ENCODE assay signal across 8 cellular contexts in the genomic region with DNA sequence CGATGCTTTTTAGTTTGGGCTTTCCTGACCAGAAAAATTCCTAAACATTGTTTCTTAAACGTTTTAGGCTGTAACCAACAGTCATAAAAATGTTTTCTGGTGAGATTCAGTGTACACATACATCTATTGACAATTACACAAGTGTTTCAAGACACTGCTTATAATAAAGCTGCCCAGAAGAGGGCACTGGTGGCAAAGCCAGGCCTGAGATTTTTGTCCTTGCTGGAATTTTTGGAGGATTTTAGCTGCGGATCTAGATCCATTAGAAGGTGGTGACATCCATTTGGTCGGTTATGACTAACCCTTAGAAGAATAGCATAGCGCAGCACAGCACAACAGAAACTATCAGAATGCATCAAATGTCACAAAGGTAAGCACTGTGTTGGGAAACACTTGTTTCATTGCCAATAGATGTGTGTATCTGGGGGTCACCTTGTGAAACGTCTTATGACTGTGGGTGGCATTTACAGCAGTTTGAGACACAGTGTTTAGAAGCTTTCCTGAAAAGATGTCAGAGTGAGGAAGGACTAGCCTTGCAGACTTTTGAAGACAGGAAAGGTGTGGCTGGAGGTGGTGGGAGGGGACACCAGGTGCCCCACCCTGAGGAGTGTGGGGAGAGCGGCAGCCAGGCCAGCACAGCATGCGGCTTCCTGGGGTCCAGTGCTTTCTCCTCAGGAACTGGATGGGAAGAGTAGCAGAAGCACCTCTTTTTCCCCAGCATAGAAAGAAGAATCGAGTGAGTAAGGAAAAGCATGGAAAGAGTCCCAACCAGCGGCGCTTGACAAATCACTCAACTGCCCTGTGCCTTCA. TPM values are rescaled to one million over a fixed set of nuclear protein-coding genes. Genes with fewer than 3 reads are reported as not detected.
DNase-seq lines count a peak whose midpoint lies in the region; TF ChIP-seq lines count a peak whose summit lies in the region.

No MANE protein-coding gene starts in this region.

- no peaks in the 10 kb centered on the region for H3K9me3 ChIP-seq in MM.1S (replicated peaks; ENCODE audit: insufficient read depth, low read length)
- H3K9me3 ChIP-seq in mammary epithelial cell (replicated peaks; ENCODE audit: insufficient read depth, low read length): no peaks in the 10 kb centered on the region
- no peaks in the 10 kb centered on the region for H3K9me3 ChIP-seq in mesenchymal stem cell (ENCODE audit: control insufficient read depth, low read length)

- no peaks in the 10 kb centered on the region for H3K79me1 ChIP-seq in mesenchymal stem cell (replicated peaks; ENCODE audit: low read length, poor library complexity, severe bottlenecking)

- H3K4ac ChIP-seq in mesenchymal stem cell (ENCODE audit: low read depth in 1 of 2, low read length in 2 of 2): no peak overlapping the region

- H2BK120ac ChIP-seq in mesenchymal stem cell (ENCODE audit: low read depth, low read length): no peak overlapping the region

- H3K36me3 ChIP-seq in MM.1S (replicated peaks; ENCODE audit: insufficient read depth, low read length): no peaks in the 10 kb centered on the region
- no peaks in the 10 kb centered on the region for H3K36me3 ChIP-seq in mammary epithelial cell (ENCODE audit: insufficient read depth, low read length)
- H3K36me3 ChIP-seq in mesenchymal stem cell (ENCODE audit: control insufficient read depth in 1 of 2, insufficient read depth in 2 of 2, low read depth in 1 of 2, low read length in 2 of 2): no peaks in the 10 kb centered on the region

- H3K27me3 ChIP-seq in MM.1S (replicated peaks; ENCODE audit: insufficient read depth, low read length) (no peaks in the 10 kb centered on the region), mammary epithelial cell (ENCODE audit: insufficient read depth, low read length) (peaks cover 3% of the 10 kb centered on the region), mesenchymal stem cell (ENCODE audit: control insufficient read depth in 1 of 2, insufficient read depth in 1 of 2, low read length in 2 of 2) (peaks cover 38 to 70% of the 10 kb centered on the region in 2 experiments)

- in situ Hi-C loops in mammary epithelial cell (cut with MboI; ENCODE audit: low sequenced_read_pairs in 2 of 2): no loop called here

- no peak overlapping the region for H2AK5ac ChIP-seq in mesenchymal stem cell (ENCODE audit: low read length, severe bottlenecking)

- WGBS in mammary epithelial cell (ENCODE audit: low coverage, missing lambda C conversion rate): 42% methylated on average over 10 of the region's 11 CpGs
- 49% methylated on average over 8 of the region's 11 CpGs for WGBS in mesenchymal stem cell

- no TSS peak for BruUV-seq in mammary epithelial cell (replicated peaks; lab: Mats Ljungman, UMichigan)

- TF ChIP-seq CTCF in MM.1S (IDR thresholded peaks at IDR 0.05; ENCODE audit: low read length) (peak; percentile 52), mammary epithelial cell (conservative IDR thresholded peaks at IDR 0.05 in 1 of 2, IDR thresholded peaks at IDR 0.05 in 1 of 2; ENCODE audit: extremely low read depth in 1 of 2, insufficient read depth in 1 of 2, low read depth in 1 of 2, low read length in 2 of 2) (peak; percentile 44 to 57)

- no peak overlapping the region for H3K23ac ChIP-seq in mesenchymal stem cell (ENCODE audit: low read length in 2 of 2)

- no peaks in the 10 kb centered on the region for H4K20me1 ChIP-seq in MM.1S (ENCODE audit: insufficient read depth, low read length)
- no peaks in the 10 kb centered on the region for H4K20me1 ChIP-seq in mammary epithelial cell (ENCODE audit: insufficient read depth, low read length)

- no peak overlapping the region for H3K14ac ChIP-seq in mesenchymal stem cell (ENCODE audit: low read length in 2 of 2)

- no peak overlapping the region for H4K91ac ChIP-seq in mesenchymal stem cell (ENCODE audit: low read length)

- H3K4me2 ChIP-seq in MM.1S (ENCODE audit: low read depth, low read length) (no peak overlapping the region), mammary epithelial cell (ENCODE audit: insufficient read depth, low read depth, low read length) (no peak overlapping the region), mesenchymal stem cell (ENCODE audit: low read length, poor library complexity, severe bottlenecking) (no peak overlapping the region)

- no peak overlapping the region for H2BK5ac ChIP-seq in mesenchymal stem cell (ENCODE audit: low read depth, low read length, poor library complexity, severe bottlenecking)

- CTCF ChIA-PET in mammary epithelial cell (lab: Charles Lee; ENCODE audit: low non-redundant PET): interaction anchor here (0.6 kb wide), 1 partner anchor 57 kb away, joined by 11 read pairs; no protein-coding TSS in a partner anchor

- no peaks in the 10 kb centered on the region for H3K9me2 ChIP-seq in MM.1S (replicated peaks; ENCODE audit: insufficient read depth, low read length)

- H3K9ac ChIP-seq in MM.1S (ENCODE audit: low read length) (no peak overlapping the region), mammary epithelial cell (ENCODE audit: insufficient read depth, low read length) (no peak overlapping the region), mesenchymal stem cell (ENCODE audit: low read length) (no peak overlapping the region)

- H3K79me2 ChIP-seq in MM.1S (ENCODE audit: low read length): no peaks in the 10 kb centered on the region
- no peaks in the 10 kb centered on the region for H3K79me2 ChIP-seq in mammary epithelial cell (ENCODE audit: insufficient read depth, low read length)

- H2BK12ac ChIP-seq in mesenchymal stem cell (ENCODE audit: low read length in 2 of 2): no peak overlapping the region

- H2AFZ ChIP-seq in MM.1S (ENCODE audit: low read length): no peak overlapping the region
- H2AFZ ChIP-seq in mammary epithelial cell (ENCODE audit: low read depth, low read length): no peak overlapping the region
- H2AFZ ChIP-seq in mesenchymal stem cell (ENCODE audit: low read depth, low read length): no peak overlapping the region

- H3K4me1 ChIP-seq in MM.1S (ENCODE audit: low read length) (no peaks in the 10 kb centered on the region), mammary epithelial cell (ENCODE audit: insufficient read depth, low read length) (no peaks in the 10 kb centered on the region), mesenchymal stem cell (ENCODE audit: control insufficient read depth, insufficient read depth, low read depth, low read length) (no peaks in the 10 kb centered on the region)

- dilution Hi-C loops in mammary epithelial cell (cut with HindIII; ENCODE audit: low sequenced_read_pairs): loop anchor here (5.0 kb wide), 1 partner anchor 47 kb away; no protein-coding TSS in a partner anchor

- H4K8ac ChIP-seq in mesenchymal stem cell (ENCODE audit: low read length): no peak overlapping the region

- H3K18ac ChIP-seq in mesenchymal stem cell (ENCODE audit: low read depth in 1 of 2, low read length in 2 of 2): no peak overlapping the region

- DNase-seq in COLO829 (ENCODE audit: low spot score): peak; percentile 8
- DNase-seq in MM.1S: no peak
- no peak for DNase-seq in mammary epithelial cell
- peak; percentile 50 for DNase-seq in mesenchymal stem cell
- DNase-seq in NCI-H128 (lab: John Stamatoyannopoulos, UW; ENCODE audit: unreplicated experiment): no peak
- DNase-seq in NCI-H446 treated with DMSO at 0.1 percent for 48 hours (lab: John Stamatoyannopoulos, UW): no peak
- DNase-seq in stimulated activated naive CD4-positive, alpha-beta T cell treated with Interleukin-2 at 50 U/mL for 16 hours (lab: John Stamatoyannopoulos, UW): no peak
- DNase-seq in mucosa of gallbladder (ENCODE audit: low spot score): no peak

- H3K4me3 ChIP-seq in MM.1S (ENCODE audit: low read length) (no peak overlapping the region), mammary epithelial cell (replicated peaks in 1 of 3; ENCODE audit: insufficient read depth in 1 of 3, low read depth in 2 of 3, low read length in 3 of 3) (no peak overlapping the region), mesenchymal stem cell (ENCODE audit: insufficient read depth in 1 of 2, low read depth in 1 of 2, low read length in 2 of 2) (no peak overlapping the region)

- intact Hi-C loops in mammary epithelial cell (cut with micrococcal nuclease): loop anchor here (1.0 to 10.0 kb wide), 4 partner anchors 44 to 305 kb away; no protein-coding TSS in a partner anchor

- no peaks in the 10 kb centered on the region for H3F3A ChIP-seq in MM.1S (ENCODE audit: insufficient read depth, low read length)

- H3K27ac ChIP-seq in MM.1S (ENCODE audit: low read length) (no peak overlapping the region), mammary epithelial cell (ENCODE audit: insufficient read depth, low read depth, low read length) (no peak overlapping the region), mesenchymal stem cell (ENCODE audit: low read length, poor library complexity, severe bottlenecking) (no peak overlapping the region)

- H2BK15ac ChIP-seq in mesenchymal stem cell (ENCODE audit: low read depth, poor library complexity, severe bottlenecking): no peak overlapping the region

RNA-seq across cellular contexts. Expression of gene FKBP4, which starts 54.7 kb away (rescaled TPM):
- 100 to 1,000 TPM in 1 of 2 donors, 10 to 100 TPM in 1; 53.5 to 111 TPM for total RNA-seq in mammary epithelial cell
- 80.6 TPM for polyA plus RNA-seq in mammary epithelial cell
- polyA minus RNA-seq in mammary epithelial cell: 93.5 TPM
- 33.6 TPM for polyA plus RNA-seq in mesenchymal stem cell (2013, experiment 1 of 2)
- 31.8 TPM for polyA plus RNA-seq in mesenchymal stem cell (2013, experiment 2 of 2)
- total RNA-seq in mucosa of gallbladder: 140 TPM

Comparison
In these comparisons a context has a peak if more than half of its experiments do, and no peak if none do; other contexts are left out.
1. DNase-seq: peak in COLO829 (single experiment) and mesenchymal stem cell (single experiment); none in MM.1S (single experiment), mammary epithelial cell (single experiment), NCI-H128 (single experiment), NCI-H446 treated with DMSO at 0.1 percent for 48 hours (single experiment), stimulated activated naive CD4-positive, alpha-beta T cell treated with Interleukin-2 at 50 U/mL for 16 hours (single experiment) and mucosa of gallbladder (single experiment).